In the genomic region with DNA sequence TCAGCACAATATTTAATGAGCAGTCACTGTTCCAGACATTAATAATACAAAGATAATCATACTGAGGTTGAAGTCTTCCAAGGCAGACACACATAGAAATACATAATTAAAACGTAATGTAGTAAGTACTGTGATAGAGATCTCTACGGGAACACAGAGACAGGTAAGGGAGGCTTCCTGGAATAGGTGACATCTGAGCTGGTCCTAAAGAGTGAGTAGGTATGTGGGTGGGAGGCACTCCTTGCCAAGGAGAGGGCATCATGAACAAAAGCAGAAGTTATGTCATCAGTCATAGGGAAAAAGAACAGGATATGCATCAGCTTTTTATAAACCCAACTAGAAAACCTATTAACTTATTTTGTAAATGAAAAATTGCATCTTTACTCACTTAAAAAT, we compare ENCODE assay signal across 19 cellular contexts.
DNase-seq lines count a peak whose midpoint lies in the region; ATAC-seq, FAIRE-seq and TF ChIP-seq lines count a peak whose summit lies in the region.
"Had no signal": no experiment of that assay in that cellular context is flagged by ENCODE, and none has a peak within 500 bp of the region (broad histone marks: within the 10 kb centered on the region; RNA-seq: fewer than 3 reads in every experiment).

No MANE protein-coding gene starts in this region.

- peaks cover 2% of the 10 kb centered on the region for H3K79me2 ChIP-seq in keratinocyte (ENCODE audit: control insufficient read depth, insufficient read depth, low read length)

- peak overlapping the region; percentile 90 for H3K4me2 ChIP-seq in keratinocyte (ENCODE audit: control insufficient read depth, extremely low read depth, insufficient read depth, low read depth, low read length)

- H2AFZ ChIP-seq in keratinocyte (ENCODE audit: control insufficient read depth, low read length), result peak overlapping the region; percentile 69

- no peaks in the 10 kb centered on the region for H3K9me3 ChIP-seq in keratinocyte (ENCODE audit: control insufficient read depth, low read depth, low read length)
- H3K9me3 ChIP-seq: ascending aorta; BLaER1 treated with 17β-estradiol and CSF1 and Interleukin-3, amounts not matched to agents 10 nM and 100 nM; HAP-1 had no signal

- H3K9ac ChIP-seq in keratinocyte (ENCODE audit: control insufficient read depth, extremely low read depth, insufficient read depth, low read length), result peak overlapping the region; percentile 58
- H3K9ac ChIP-seq: BLaER1 treated with 17β-estradiol and CSF1 and Interleukin-3, amounts not matched to agents 10 nM and 100 nM had no signal

- in situ Hi-C loops in G401 (cut with HindIII; ENCODE audit: low sequenced_read_pairs), result no loop called here

- H3K27me3 ChIP-seq in keratinocyte (ENCODE audit: control insufficient read depth, extremely low read depth, insufficient read depth, low read length), result no peaks in the 10 kb centered on the region
- H3K27me3 ChIP-seq: ascending aorta; BLaER1 treated with 17β-estradiol and CSF1 and Interleukin-3, amounts not matched to agents 10 nM and 100 nM had no signal

- no peak for TF ChIP-seq CTCF in keratinocyte (optimal IDR thresholded peaks at IDR 0.05 in 1 of 3, IDR thresholded peaks at IDR 0.05 in 1 of 3, conservative IDR thresholded peaks at IDR 0.05 in 1 of 3; ENCODE audit: extremely low read depth in 1 of 3, insufficient read depth in 2 of 3, low read length in 3 of 3)

- peak; percentile 86 for FAIRE-seq in keratinocyte (lab: Jason Lieb, UNC)

- no peaks in the 10 kb centered on the region for H3K9me1 ChIP-seq in keratinocyte (ENCODE audit: control insufficient read depth, extremely low read depth, insufficient read depth, low read length)

- H3K4me3 ChIP-seq in keratinocyte (ENCODE audit: control insufficient read depth in 2 of 3, extremely low read depth in 1 of 3, insufficient read depth in 2 of 3, low read depth in 1 of 3, low read length in 3 of 3), result peak overlapping the region in 2 of 3 experiments; percentile 42 to 52
- H3K4me3 ChIP-seq: ascending aorta; BLaER1 treated with 17β-estradiol and CSF1 and Interleukin-3, amounts not matched to agents 10 nM and 100 nM; HAP-1 had no signal

- H3K27ac ChIP-seq in angular gyrus (ENCODE audit: low read depth, low read length) (peak overlapping the region; percentile 61), keratinocyte (ENCODE audit: control insufficient read depth, insufficient read depth, low read length) (peak overlapping the region; percentile 80), substantia nigra (ENCODE audit: low read depth, low read length, poor library complexity, severe bottlenecking) (peak overlapping the region; percentile 89)
- H3K27ac ChIP-seq: ascending aorta; BLaER1 treated with 17β-estradiol and CSF1 and Interleukin-3, amounts not matched to agents 10 nM and 100 nM had no signal

- DNase-seq in NCI-H2029 (lab: John Stamatoyannopoulos, UW) (peak; percentile 4), NCI-H2029 treated with DMSO at 0.1 percent for 48 hours (lab: John Stamatoyannopoulos, UW) (no peak), keratinocyte (ENCODE audit: low read depth, low spot score) (peak; percentile 11), substantia nigra (lab: John Stamatoyannopoulos, UW) (no peak), G401 (ENCODE audit: low spot score) (no peak)
- DNase-seq: activated CD4-positive, alpha-beta T cell treated with anti-CD3 and anti-CD28 coated beads, Interleukin-2, amount 50 U/mL, for 1 hour; DMS153; glutamatergic neuron; NCI-H146; NCI-H510A treated with DMSO at 0.1 percent for 48 hours; OCI-M1; stimulated activated naive CD4-positive, alpha-beta T cell; T1000 had no signal

- H4K20me1 ChIP-seq in keratinocyte (ENCODE audit: control insufficient read depth, extremely low read depth, insufficient read depth, low read length), result no peaks in the 10 kb centered on the region
- H4K20me1 ChIP-seq: BLaER1 treated with 17β-estradiol and CSF1 and Interleukin-3, amounts not matched to agents 10 nM and 100 nM had no signal

- H3K36me3 ChIP-seq in keratinocyte (ENCODE audit: control insufficient read depth in 2 of 2, extremely low read depth in 1 of 2, insufficient read depth in 2 of 2, low read length in 2 of 2), result no peaks in the 10 kb centered on the region
- H3K36me3 ChIP-seq: ascending aorta; BLaER1 treated with 17β-estradiol and CSF1 and Interleukin-3, amounts not matched to agents 10 nM and 100 nM; HAP-1 had no signal

- ATAC-seq in HG03175 (IDR thresholded peaks at IDR 0.05; ENCODE audit: unreplicated experiment) (no peak), GM21526 (IDR thresholded peaks at IDR 0.05; ENCODE audit: low FRiP score, unreplicated experiment) (no peak)

- dilution Hi-C loops in keratinocyte (cut with MboI; ENCODE audit: extremely low pct_ligation_motif_present, low sequenced_read_pairs), result no loop called here

- peaks cover 18% of the 10 kb centered on the region for H3K4me1 ChIP-seq in keratinocyte (ENCODE audit: control insufficient read depth, extremely low read depth, insufficient read depth, low read length)
- H3K4me1 ChIP-seq: ascending aorta had no signal

Comparison
In these comparisons a context has a peak if more than half of its experiments do, and no peak if none do; other contexts are left out.
1. DNase-seq: peak in NCI-H2029 (single experiment) and keratinocyte (single experiment); none in NCI-H2029 treated with DMSO at 0.1 percent for 48 hours (single experiment), substantia nigra (0 of 49) and G401 (single experiment).
2. Peak in every context shown above with its lines, with median percentiles within 50 percentile points of each other: H3K27ac ChIP-seq.